ENCODE assay signal across 9 cellular contexts in the genomic region with DNA sequence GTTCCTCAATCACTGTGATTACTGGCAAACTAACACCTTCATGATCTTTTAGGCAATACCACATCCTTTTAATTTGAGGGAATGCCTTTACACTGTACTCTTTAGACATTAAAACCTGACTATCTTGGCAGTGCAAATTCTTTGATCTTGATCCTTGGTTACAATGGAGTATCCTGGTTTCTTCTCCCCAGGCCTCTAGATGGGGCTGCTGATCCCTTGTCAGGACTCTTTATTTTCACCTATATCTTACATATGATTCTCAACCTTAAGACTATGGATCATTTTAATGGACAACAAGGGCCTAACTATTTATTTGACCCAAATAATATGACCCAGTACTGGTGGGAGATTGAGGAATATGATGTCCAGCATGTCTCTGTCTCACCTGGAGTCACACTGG.
DNase-seq lines count a peak whose midpoint lies in the region; ATAC-seq and TF ChIP-seq lines count a peak whose summit lies in the region.
"Had no signal": no experiment of that assay in that cellular context is flagged by ENCODE, and none has a peak within 500 bp of the region (broad histone marks: within the 10 kb centered on the region; RNA-seq: fewer than 3 reads in every experiment).

No MANE protein-coding gene starts in this region.

- in situ Hi-C loops in SK-MEL-5 (cut with HindIII; ENCODE audit: low pct_unique_long_range_greater_than_20kb, low sequenced_read_pairs): no loop called here

- POLR2A ChIA-PET in HEK293 (lab: Yijun Ruan, JAX): no interaction called here

- H3K36me3 ChIP-seq in BE2C (no peaks in the 10 kb centered on the region), HEK293 (ENCODE audit: control insufficient read depth in 2 of 2, insufficient read depth in 1 of 2, low read length in 2 of 2) (no peaks in the 10 kb centered on the region)

- H3K9me3 ChIP-seq in BE2C (no peaks in the 10 kb centered on the region), HEK293 (ENCODE audit: control insufficient read depth, insufficient read depth, low read depth, low read length) (no peaks in the 10 kb centered on the region)

- H3K4me1 ChIP-seq in BE2C (no peaks in the 10 kb centered on the region), HEK293 (ENCODE audit: control insufficient read depth, insufficient read depth, low read length) (no peaks in the 10 kb centered on the region), foreskin keratinocyte (peaks cover 4% of the 10 kb centered on the region)

- H3K4me3 ChIP-seq in BE2C (ENCODE audit: low read depth, low read length) (no peak overlapping the region), HEK293 (ENCODE audit: low read depth, low read length) (no peak overlapping the region)

- TF ChIP-seq CTCF in BE2C (IDR thresholded peaks at IDR 0.05; ENCODE audit: low read depth, low read length) (peak; percentile 74), HEK293 (tag by site-specific recombination; IDR thresholded peaks at IDR 0.05) (no peak), foreskin keratinocyte (conservative IDR thresholded peaks at IDR 0.05) (peak; percentile 74)

- H3K27me3 ChIP-seq in BE2C (no peaks in the 10 kb centered on the region), foreskin keratinocyte (no peaks in the 10 kb centered on the region)

- CTCF ChIA-PET in HEK293 (lab: Yijun Ruan, JAX): no interaction called here

- ATAC-seq in foreskin keratinocyte (peak; percentile 79), HG02623 (IDR thresholded peaks at IDR 0.05; ENCODE audit: unreplicated experiment) (no peak), HG02852 (IDR thresholded peaks at IDR 0.05; ENCODE audit: unreplicated experiment) (no peak)

- H3K27ac ChIP-seq in HEK293 (ENCODE audit: extremely low read depth, low read depth, low read length): no peak overlapping the region
- no peak overlapping the region for H3K27ac ChIP-seq in foreskin keratinocyte

- peak; percentile 35 for DNase-seq in BE2C
- peak; percentile 48 for DNase-seq in SK-MEL-5 (ENCODE audit: low read depth, low spot score)
- peak in 1 of 2 donors; percentile 33 for DNase-seq in foreskin keratinocyte
- DNase-seq in C1 segment of cervical spinal cord (lab: John Stamatoyannopoulos, UW): no peak
- DNase-seq in activated CD8-positive, alpha-beta memory T cell treated with anti-CD3 and anti-CD28 coated beads for 24 hours: no peak
- DNase-seq: stimulated activated CD4-positive, alpha-beta T cell treated with anti-CD3 and anti-CD28 coated beads, Interleukin-2, amount 100 ng/mL, for 24 hours had no signal

TF ChIP-seq in HEK293, 187 proteins besides CTCF, POLR2A, EP300 and RAD21:
- no peak for TF ChIP-seq ZNF366 (tag by site-specific recombination; conservative IDR thresholded peaks at IDR 0.05)
- TF ChIP-seq, protein P1, sequence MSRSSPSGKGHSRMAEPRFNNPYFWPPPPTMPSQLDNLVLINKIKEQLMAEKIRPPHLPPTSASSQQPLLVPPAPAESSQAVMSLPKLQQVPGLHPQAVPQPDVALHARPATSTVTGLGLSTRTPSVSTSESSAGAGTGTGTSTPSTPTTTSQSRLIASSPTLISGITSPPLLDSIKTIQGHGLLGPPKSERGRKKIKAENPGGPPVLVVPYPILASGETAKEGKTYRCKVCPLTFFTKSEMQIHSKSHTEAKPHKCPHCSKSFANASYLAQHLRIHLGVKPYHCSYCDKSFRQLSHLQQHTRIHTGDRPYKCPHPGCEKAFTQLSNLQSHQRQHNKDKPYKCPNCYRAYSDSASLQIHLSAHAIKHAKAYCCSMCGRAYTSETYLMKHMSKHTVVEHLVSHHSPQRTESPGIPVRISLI (tag by site-specific recombination; IDR thresholded peaks at IDR 0.05): no peak
- TF ChIP-seq ZNF654 (tag by site-specific recombination; IDR thresholded peaks at IDR 0.05; ENCODE audit: low read depth): peak; percentile 35
TF ChIP-seq in HEK293: peak in this region for 1.

Comparison
In these comparisons a context has a peak if more than half of its experiments do, and no peak if none do; other contexts are left out.
1. DNase-seq: peak in BE2C (single experiment) and SK-MEL-5 (single experiment); none in C1 segment of cervical spinal cord (0 of 14) and activated CD8-positive, alpha-beta memory T cell treated with anti-CD3 and anti-CD28 coated beads for 24 hours (single experiment).